Comparison of ENCODE assay signal across 27 cellular contexts in the genomic region with DNA sequence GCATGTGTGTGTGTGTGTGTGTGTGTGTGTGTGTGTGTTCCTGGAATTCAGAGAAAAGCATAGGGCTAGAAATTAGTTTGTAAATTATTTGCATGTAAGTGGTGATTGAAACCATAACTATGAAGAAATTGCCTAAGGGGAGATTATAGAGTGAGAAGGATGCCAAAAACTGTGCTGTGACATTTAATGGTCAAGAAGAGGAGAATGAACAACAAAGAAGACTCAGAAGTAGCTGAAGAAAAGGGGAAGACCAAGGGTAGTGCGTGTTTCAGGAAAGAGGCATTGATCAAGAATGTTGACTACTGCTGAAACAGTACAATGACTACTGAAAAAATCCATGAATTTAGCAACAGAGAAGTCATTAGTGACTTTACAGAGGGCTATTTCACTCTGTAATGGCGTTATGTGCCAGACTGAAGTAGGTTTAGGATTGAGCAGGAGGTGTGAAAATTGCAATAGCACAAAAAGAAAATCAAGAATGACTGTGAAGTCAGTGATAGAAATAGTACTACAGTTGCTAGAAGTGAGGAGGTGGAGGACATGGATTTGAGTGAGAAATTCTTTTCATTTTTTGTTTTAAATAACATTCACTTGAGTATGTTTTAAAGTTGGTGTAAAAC. TPM values are rescaled to one million over a fixed set of nuclear protein-coding genes. Genes with fewer than 3 reads are reported as not detected.
A peak's percentile ranks its signal among the peaks of the same experiment; 100 is the strongest.
DNase-seq lines count a peak whose midpoint lies in the region; ATAC-seq, FAIRE-seq and TF ChIP-seq lines count a peak whose summit lies in the region.
"Had no signal": no experiment of that assay in that cellular context is flagged by ENCODE, and none has a peak within 500 bp of the region (broad histone marks: within the 10 kb centered on the region; RNA-seq: fewer than 3 reads in every experiment).

No MANE protein-coding gene starts in this region.

- 0 out of 2 replicates have a peak overlapping the region, but pooled peaks have one; percentile 8 for H2AFZ ChIP-seq in H1 (ENCODE audit: low read length)

- 70% methylated on average over 2 of the region's 2 CpGs; no CpG with 5 or more reads in 1 of the 2 experiments for WGBS in H1 (ENCODE audit: extremely low coverage in 1 of 2, insufficient coverage in 1 of 2, insufficient read length in 1 of 2, insufficient replicate concordance in 2 of 2, low coverage in 1 of 2, low lambda C conversion rate in 2 of 2, missing lambda C conversion rate in 1 of 2), 2 experiments

- H3K18ac ChIP-seq in H1 (ENCODE audit: extremely low read depth, low read length) = no peak overlapping the region

- no peak overlapping the region for H4K91ac ChIP-seq in H1 (replicated peaks; ENCODE audit: insufficient read length, low read length)

- no peak overlapping the region for H3K4ac ChIP-seq in H1 (replicated peaks; ENCODE audit: insufficient read length, low read depth, low read length)

- peak in 1 of 2 donors; percentile 68 for ATAC-seq in natural killer cell treated with Interleukin-12 subunit alpha and Interleukin-12 subunit beta and Interleukin-15 and Interleukin-18, amount 100 ng/mL, for 72 hours
- ATAC-seq in natural killer cell (no peak), mucosa of descending colon (no peak)
- ATAC-seq: CD8-positive, alpha-beta T cell; HCT116; T-cell had no signal

- no peak overlapping the region for H2AK5ac ChIP-seq in H1 (ENCODE audit: low read depth, low read length)

- no peak overlapping the region for H2BK12ac ChIP-seq in H1 (ENCODE audit: low read depth, low read length)

- no peak overlapping the region for H2BK5ac ChIP-seq in H1 (ENCODE audit: low read depth, low read length)

- no peaks in the 10 kb centered on the region for H3K27me3 ChIP-seq in H1 (replicated peaks in 1 of 4; ENCODE audit: control insufficient read depth in 3 of 4, extremely low read depth in 1 of 4, insufficient read depth in 3 of 4, low read length in 3 of 4)

- no peak for TF ChIP-seq RAD21 in H1 (IDR thresholded peaks at IDR 0.05 in 1 of 2, conservative IDR thresholded peaks at IDR 0.05 in 1 of 2; ENCODE audit: low read depth in 2 of 2, low read length in 2 of 2)

- no peaks in the 10 kb centered on the region for H3K79me1 ChIP-seq in H1 (ENCODE audit: low read depth, low read length)

- POLR2A ChIA-PET in H1 (lab: Charles Lee; ENCODE audit: partially characterized antibody) = no interaction called here

- H3K27ac Mint-ChIP-seq in natural killer cell treated with Interleukin-12 subunit alpha and Interleukin-12 subunit beta and Interleukin-15 and Interleukin-18, amount 100 ng/mL, for 72 hours = peak overlapping the region in 1 of 2 donors; percentile 5
- no peak overlapping the region for H3K27ac Mint-ChIP-seq in natural killer cell
- no peak overlapping the region for H3K27ac Mint-ChIP-seq in activated CD4-positive, alpha-beta T cell treated with anti-CD3 and anti-CD28 coated beads, Interleukin-2, amount 10 ng/mL, durations not matched to agents 24 days and 14 days
- H3K27ac Mint-ChIP-seq: CD8-positive, alpha-beta T cell; T-cell; T-helper 2 cell treated with Interferon-gamma antibody and Interleukin-4, amounts not matched to agents 5 μg/mL and 100 μg/mL, for 36 hours had no signal

- no peak overlapping the region for H3K14ac ChIP-seq in H1 (ENCODE audit: insufficient read length)

- H3K9me3 ChIP-seq in H1 (ENCODE audit: insufficient read depth in 2 of 2, low read depth in 1 of 2, low read length in 1 of 2) = peaks cover 3 to 4% of the 10 kb centered on the region in 2 experiments; a peak in 3 of 4 replicates
- H3K9me3 ChIP-seq in mucosa of descending colon = peaks cover 1% of the 10 kb centered on the region

- H2BK20ac ChIP-seq in H1 (ENCODE audit: low read length) = no peak overlapping the region

- no peak overlapping the region for H3K9ac ChIP-seq in H1 (replicated peaks in 1 of 4; ENCODE audit: extremely low read depth in 1 of 4, low read depth in 3 of 4, low read length in 3 of 4)

- no peak overlapping the region for H3K4me2 ChIP-seq in H1 (ENCODE audit: insufficient read depth in 1 of 2, low read depth in 2 of 2, low read length in 2 of 2)

- no peak overlapping the region for H3K23ac ChIP-seq in H1 (ENCODE audit: insufficient read length)

- H3K27ac ChIP-seq in H1 (ENCODE audit: low read depth, low read length) = no peak overlapping the region

- no peaks in the 10 kb centered on the region for H3K79me2 ChIP-seq in H1 (ENCODE audit: control insufficient read depth in 1 of 2, insufficient read depth in 2 of 2, low read length in 2 of 2)

- no peak overlapping the region for H4K8ac ChIP-seq in H1 (ENCODE audit: extremely low read depth, insufficient read depth, low read length)

- H3K56ac ChIP-seq in H1 (replicated peaks; ENCODE audit: insufficient read length, low read depth, low read length) = peak overlapping the region; percentile 37

- no peak for TF ChIP-seq EP300 in H1 (IDR thresholded peaks at IDR 0.05; ENCODE audit: borderline replicate concordance in 1 of 2, low read depth in 2 of 2, low read length in 2 of 2)

- CTCF ChIA-PET in H1 (lab: Charles Lee; ENCODE audit: partially characterized antibody) = interaction anchor here (0.9 to 1.1 kb wide), 2 partner anchors 9 to 50 kb away, joined by 3 read pairs; no protein-coding TSS in a partner anchor

- no peak for FAIRE-seq in H1 (lab: Jason Lieb, UNC)

- TF ChIP-seq POLR2A in H1 (IDR thresholded peaks at IDR 0.05; ENCODE audit: control extremely low read depth in 1 of 2, low read depth in 2 of 2, low read length in 2 of 2) = no peak

- no peaks in the 10 kb centered on the region for H4K20me1 ChIP-seq in H1 (replicated peaks in 1 of 2; ENCODE audit: control insufficient read depth in 1 of 2, insufficient read depth in 2 of 2, low read length in 2 of 2)

- no peak overlapping the region for H2BK120ac ChIP-seq in H1 (replicated peaks; ENCODE audit: low read depth, low read length)

- peak overlapping the region; percentile 1 for H3K4me3 Mint-ChIP-seq in natural killer cell treated with Interleukin-12 subunit alpha and Interleukin-12 subunit beta and Interleukin-15 and Interleukin-18, amount 100 ng/mL, for 72 hours
- H3K4me3 Mint-ChIP-seq in natural killer cell = no peak overlapping the region
- H3K4me3 Mint-ChIP-seq in activated CD4-positive, alpha-beta T cell treated with anti-CD3 and anti-CD28 coated beads, Interleukin-2, amount 10 ng/mL, durations not matched to agents 24 days and 14 days = no peak overlapping the region
- H3K4me3 Mint-ChIP-seq: CD8-positive, alpha-beta T cell; T-cell; T-helper 2 cell treated with Interferon-gamma antibody and Interleukin-4, amounts not matched to agents 5 μg/mL and 100 μg/mL, for 36 hours had no signal

- no peak overlapping the region for H2BK15ac ChIP-seq in H1 (ENCODE audit: low read length)

- no peaks in the 10 kb centered on the region for H3K36me3 ChIP-seq in H1 (ENCODE audit: control insufficient read depth in 2 of 4, insufficient read depth in 4 of 4, low read length in 3 of 4)
- H3K36me3 ChIP-seq in mucosa of descending colon (ENCODE audit: low read depth) = no peaks in the 10 kb centered on the region

- intact Hi-C loops in natural killer cell (cut with micrococcal nuclease) (no loop called here), mucosa of descending colon (cut with DNase I, micrococcal nuclease) (no loop called here)
- intact Hi-C loops in activated CD4-positive, alpha-beta T cell treated with anti-CD3 and anti-CD28 coated beads, Interleukin-2, amount 10 ng/mL, durations not matched to agents 24 days and 14 days (cut with micrococcal nuclease) = no loop called here

- H3K9me3 Mint-ChIP-seq in natural killer cell treated with Interleukin-12 subunit alpha and Interleukin-12 subunit beta and Interleukin-15 and Interleukin-18, amount 100 ng/mL, for 72 hours = no peaks in the 10 kb centered on the region
- H3K9me3 Mint-ChIP-seq in natural killer cell = no peaks in the 10 kb centered on the region
- peaks cover 13% of the 10 kb centered on the region for H3K9me3 Mint-ChIP-seq in activated CD4-positive, alpha-beta T cell treated with anti-CD3 and anti-CD28 coated beads, Interleukin-2, amount 10 ng/mL, durations not matched to agents 24 days and 14 days

- no peak overlapping the region for H3K4me3 ChIP-seq in H1 (ENCODE audit: extremely low read depth in 1 of 4, insufficient read depth in 2 of 4, low read depth in 3 of 4, low read length in 4 of 4)
- no peak overlapping the region for H3K4me3 ChIP-seq in mucosa of descending colon

- H4K5ac ChIP-seq in H1 (ENCODE audit: insufficient read length, low read depth, low read length) = no peak overlapping the region

- no peaks in the 10 kb centered on the region for H3K36me3 Mint-ChIP-seq in natural killer cell treated with Interleukin-12 subunit alpha and Interleukin-12 subunit beta and Interleukin-15 and Interleukin-18, amount 100 ng/mL, for 72 hours
- no peaks in the 10 kb centered on the region for H3K36me3 Mint-ChIP-seq in natural killer cell
- H3K36me3 Mint-ChIP-seq in activated CD4-positive, alpha-beta T cell treated with anti-CD3 and anti-CD28 coated beads, Interleukin-2, amount 10 ng/mL, durations not matched to agents 24 days and 14 days (ENCODE audit: low read depth) = no peaks in the 10 kb centered on the region
- H3K36me3 Mint-ChIP-seq: CD8-positive, alpha-beta T cell; T-cell had no signal

- no peak for DNase-seq in natural killer cell treated with Interleukin-12 subunit alpha and Interleukin-12 subunit beta and Interleukin-15 and Interleukin-18, amount 100 ng/mL, for 72 hours (ENCODE audit: low spot score)
- DNase-seq in natural killer cell = no peak
- peak; percentile 29 for DNase-seq in NOMO-1 treated with dmso at 0.1 percent for 144 hours (lab: John Stamatoyannopoulos, UW; ENCODE audit: unreplicated experiment)
- no peak for DNase-seq in H1 (ENCODE audit: low read depth in 1 of 2, low spot score in 2 of 2)
- no peak for DNase-seq in NCI-H345 treated with DMSO at 0.1 percent for 48 hours (lab: John Stamatoyannopoulos, UW; ENCODE audit: unreplicated experiment)
- DNase-seq in mucosa of descending colon = no peak
- no peak for DNase-seq in NCI-H82 treated with DMSO at 0.1 percent for 48 hours (lab: John Stamatoyannopoulos, UW; ENCODE audit: unreplicated experiment)
- no peak for DNase-seq in activated CD4-positive, alpha-beta T cell treated with anti-CD3 and anti-CD28 coated beads, Interleukin-2, amount 10 ng/mL, durations not matched to agents 24 days and 14 days
- DNase-seq: 8988T; AML-193; C1 segment of cervical spinal cord; Calu3; CD8-positive, alpha-beta T cell; GOT3; Karpas-422; NCI-H1092; NCI-H1436; NCI-H187 treated with DMSO at 0.1 percent for 48 hours; NCI-H2107; NCI-H345; NCI-H524 treated with DMSO at 0.1 percent for 48 hours; NCI-H82; T-cell had no signal

- no peaks in the 10 kb centered on the region; a peak in 1 of 7 replicates for H3K4me1 ChIP-seq in H1 (replicated peaks in 1 of 4; ENCODE audit: control insufficient read depth in 3 of 4, insufficient read depth in 4 of 4, low read length in 3 of 4)
- no peaks in the 10 kb centered on the region for H3K4me1 ChIP-seq in mucosa of descending colon (ENCODE audit: low read depth)

- H3K27me3 Mint-ChIP-seq in natural killer cell treated with Interleukin-12 subunit alpha and Interleukin-12 subunit beta and Interleukin-15 and Interleukin-18, amount 100 ng/mL, for 72 hours = peaks cover 27 to 34% of the 10 kb centered on the region in 2 donors
- peaks cover 17 to 27% of the 10 kb centered on the region in 2 donors for H3K27me3 Mint-ChIP-seq in natural killer cell (ENCODE audit: low read depth in 2 of 2)
- peaks cover 40% of the 10 kb centered on the region for H3K27me3 Mint-ChIP-seq in activated CD4-positive, alpha-beta T cell treated with anti-CD3 and anti-CD28 coated beads, Interleukin-2, amount 10 ng/mL, durations not matched to agents 24 days and 14 days

- no peaks in the 10 kb centered on the region for H3K23me2 ChIP-seq in H1 (ENCODE audit: low read depth, low read length)

- H3K4me1 Mint-ChIP-seq in natural killer cell treated with Interleukin-12 subunit alpha and Interleukin-12 subunit beta and Interleukin-15 and Interleukin-18, amount 100 ng/mL, for 72 hours (ENCODE audit: low read depth in 2 of 2) = peaks cover 3 to 10% of the 10 kb centered on the region in 2 donors
- H3K4me1 Mint-ChIP-seq in natural killer cell = no peaks in the 10 kb centered on the region
- H3K4me1 Mint-ChIP-seq in activated CD4-positive, alpha-beta T cell treated with anti-CD3 and anti-CD28 coated beads, Interleukin-2, amount 10 ng/mL, durations not matched to agents 24 days and 14 days = no peaks in the 10 kb centered on the region
- H3K4me1 Mint-ChIP-seq: T-cell had no signal

- no peak for TF ChIP-seq CTCF in natural killer cell (IDR thresholded peaks at IDR 0.05)
- TF ChIP-seq CTCF in H1 (IDR thresholded peaks at IDR 0.05; ENCODE audit: control extremely low read depth in 1 of 3, insufficient read depth in 1 of 3, low read depth in 1 of 3, low read length in 3 of 3) = no peak
- TF ChIP-seq CTCF in mucosa of descending colon (IDR thresholded peaks at IDR 0.05) = no peak

RNA-seq across cellular contexts. Expression of a gene that starts 28.9 kb away (rescaled TPM):
- total RNA-seq in natural killer cell treated with Interleukin-12 subunit alpha and Interleukin-12 subunit beta and Interleukin-15 and Interleukin-18, amount 100 ng/mL, for 72 hours = 10 to 100 TPM; 30.7 to 45.6 TPM
- total RNA-seq in natural killer cell (10 to 100 TPM; 49.2 to 62.4 (median 49.9) TPM), mucosa of descending colon (10 to 100 TPM; 16.9 to 27.6 (median 22.8) TPM)
- total RNA-seq in H1 (2021; fragmentation: NEBNext Ultra II Directional; extraction: Animal tissue kit (Norgen Biotek cat#: 25700)) = not detected in 2 replicates
- not detected in 2 replicates for polyA plus RNA-seq in H1 (2011; rRNA removed)
- not detected for polyA plus RNA-seq in H1 (2011; cell fraction: cytosol; rRNA removed)
- polyA plus RNA-seq in H1 (2011; cell fraction: nucleus; rRNA removed) = not detected
- not detected in 4 replicates for polyA plus RNA-seq in H1 (2012, experiment 1 of 2)
- polyA plus RNA-seq in H1 (2012, experiment 2 of 2) = not detected
- polyA plus RNA-seq in H1 (2013, experiment 1 of 2) = not detected
- not detected for polyA plus RNA-seq in H1 (2013, experiment 2 of 2)
- not detected in 2 replicates for polyA minus RNA-seq in H1 (2011; rRNA and poly(A)+ RNA removed)
- polyA minus RNA-seq in H1 (2011; cell fraction: cytosol; rRNA and poly(A)+ RNA removed) = not detected
- polyA minus RNA-seq in H1 (2011; cell fraction: nucleus; rRNA and poly(A)+ RNA removed) = not detected
- 15.8 and 16.4 TPM in 2 replicates for total RNA-seq in activated CD4-positive, alpha-beta T cell treated with anti-CD3 and anti-CD28 coated beads, Interleukin-2, amount 10 ng/mL, durations not matched to agents 24 days and 14 days

RNA-seq across cellular contexts. Expression of a gene that starts 49.2 kb away (rescaled TPM):
- not detected for total RNA-seq in natural killer cell treated with Interleukin-12 subunit alpha and Interleukin-12 subunit beta and Interleukin-15 and Interleukin-18, amount 100 ng/mL, for 72 hours
- total RNA-seq in natural killer cell = not detected
- total RNA-seq in H1 (2021; fragmentation: NEBNext Ultra II Directional; extraction: Animal tissue kit (Norgen Biotek cat#: 25700)) = not detected in 2 replicates
- not detected in 2 replicates for polyA plus RNA-seq in H1 (2011; rRNA removed)
- polyA plus RNA-seq in H1 (2011; cell fraction: cytosol; rRNA removed) = not detected
- polyA plus RNA-seq in H1 (2011; cell fraction: nucleus; rRNA removed) = not detected
- not detected in 4 replicates for polyA plus RNA-seq in H1 (2012, experiment 1 of 2)
- not detected for polyA plus RNA-seq in H1 (2012, experiment 2 of 2)
- not detected for polyA plus RNA-seq in H1 (2013, experiment 1 of 2)
- polyA plus RNA-seq in H1 (2013, experiment 2 of 2) = not detected
- polyA minus RNA-seq in H1 (2011; rRNA and poly(A)+ RNA removed) = not detected in 2 replicates
- polyA minus RNA-seq in H1 (2011; cell fraction: cytosol; rRNA and poly(A)+ RNA removed) = not detected
- not detected for polyA minus RNA-seq in H1 (2011; cell fraction: nucleus; rRNA and poly(A)+ RNA removed)
- 100 to 1,000 TPM in 1 of 3 donors, 10 to 100 TPM in 2; 24.2 to 106 (median 70.6) TPM for total RNA-seq in mucosa of descending colon
- not detected in 2 replicates for total RNA-seq in activated CD4-positive, alpha-beta T cell treated with anti-CD3 and anti-CD28 coated beads, Interleukin-2, amount 10 ng/mL, durations not matched to agents 24 days and 14 days
- total RNA-seq: Calu3; CD8-positive, alpha-beta T cell; Daoy; MCF 10A had no signal

RNA-seq across cellular contexts. Expression of a gene that starts 55.1 kb away (rescaled TPM):
- total RNA-seq in natural killer cell treated with Interleukin-12 subunit alpha and Interleukin-12 subunit beta and Interleukin-15 and Interleukin-18, amount 100 ng/mL, for 72 hours = 10 to 100 TPM; 19.2 to 30.9 TPM
- total RNA-seq in natural killer cell (10 to 100 TPM; 29.0 to 32.8 (median 31.7) TPM), mucosa of descending colon (10 to 100 TPM; 24.6 to 42.4 (median 30.2) TPM)
- total RNA-seq in H1 (2021; fragmentation: NEBNext Ultra II Directional; extraction: Animal tissue kit (Norgen Biotek cat#: 25700)) = 8.8 and 9.3 TPM in 2 replicates
- 1.9 and 3.7 TPM in 2 replicates for polyA plus RNA-seq in H1 (2011; rRNA removed)
- 4.2 TPM for polyA plus RNA-seq in H1 (2011; cell fraction: cytosol; rRNA removed)
- polyA plus RNA-seq in H1 (2011; cell fraction: nucleus; rRNA removed) = 5.9 TPM
- polyA plus RNA-seq in H1 (2012, experiment 1 of 2) = 3.6 to 7.2 TPM (median 4.5 TPM) in 4 replicates
- polyA plus RNA-seq in H1 (2012, experiment 2 of 2) = 0.31 TPM
- 4.7 TPM for polyA plus RNA-seq in H1 (2013, experiment 1 of 2)
- 4.5 TPM for polyA plus RNA-seq in H1 (2013, experiment 2 of 2)
- 18.1 and 39.1 TPM in 2 replicates for polyA minus RNA-seq in H1 (2011; rRNA and poly(A)+ RNA removed)
- polyA minus RNA-seq in H1 (2011; cell fraction: cytosol; rRNA and poly(A)+ RNA removed) = 9.3 TPM
- polyA minus RNA-seq in H1 (2011; cell fraction: nucleus; rRNA and poly(A)+ RNA removed) = 43.2 TPM
- 14.7 and 17.1 TPM in 2 replicates for total RNA-seq in activated CD4-positive, alpha-beta T cell treated with anti-CD3 and anti-CD28 coated beads, Interleukin-2, amount 10 ng/mL, durations not matched to agents 24 days and 14 days

RNA-seq across cellular contexts. Expression of a gene that starts 59.3 kb away (rescaled TPM):
- total RNA-seq in natural killer cell treated with Interleukin-12 subunit alpha and Interleukin-12 subunit beta and Interleukin-15 and Interleukin-18, amount 100 ng/mL, for 72 hours = 10 to 100 TPM; 15.3 to 27.3 TPM
- 10 to 100 TPM; 52.3 to 70.0 (median 56.9) TPM for total RNA-seq in natural killer cell
- total RNA-seq in H1 (2021; fragmentation: NEBNext Ultra II Directional; extraction: Animal tissue kit (Norgen Biotek cat#: 25700)) = 0.04 TPM in 1 of 2 replicates, not detected in the other
- polyA plus RNA-seq in H1 (2011; rRNA removed) = 0.02 TPM in 1 of 2 replicates, not detected in the other
- polyA plus RNA-seq in H1 (2011; cell fraction: cytosol; rRNA removed) = not detected
- polyA plus RNA-seq in H1 (2011; cell fraction: nucleus; rRNA removed) = not detected
- polyA plus RNA-seq in H1 (2012, experiment 1 of 2) = 0.03 to 0.06 TPM (median 0.03 TPM) in 3 of 4 replicates, not detected in the other
- not detected for polyA plus RNA-seq in H1 (2012, experiment 2 of 2)
- 0.04 TPM for polyA plus RNA-seq in H1 (2013, experiment 1 of 2)
- 0.02 TPM for polyA plus RNA-seq in H1 (2013, experiment 2 of 2)
- polyA minus RNA-seq in H1 (2011; rRNA and poly(A)+ RNA removed) = 0.05 TPM in 1 of 2 replicates, not detected in the other
- polyA minus RNA-seq in H1 (2011; cell fraction: cytosol; rRNA and poly(A)+ RNA removed) = not detected
- not detected for polyA minus RNA-seq in H1 (2011; cell fraction: nucleus; rRNA and poly(A)+ RNA removed)
- total RNA-seq in mucosa of descending colon = 10 to 100 TPM; 22.6 to 41.8 (median 33.1) TPM
- total RNA-seq in activated CD4-positive, alpha-beta T cell treated with anti-CD3 and anti-CD28 coated beads, Interleukin-2, amount 10 ng/mL, durations not matched to agents 24 days and 14 days = 8.6 and 9.4 TPM in 2 replicates

Comparison
In these comparisons a context has a peak if more than half of its experiments do, and no peak if none do; other contexts are left out.
1. RNA of a gene that starts 28.9 kb away (total RNA-seq): 49.2 to 62.4 TPM in natural killer cell, 30.7 to 45.6 TPM in natural killer cell treated with Interleukin-12 subunit alpha and Interleukin-12 subunit beta and Interleukin-15 and Interleukin-18, amount 100 ng/mL, for 72 hours, 16.9 to 27.6 TPM in mucosa of descending colon and 15.8 to 16.4 TPM in activated CD4-positive, alpha-beta T cell treated with anti-CD3 and anti-CD28 coated beads, Interleukin-2, amount 10 ng/mL, durations not matched to agents 24 days and 14 days; not detected in H1; every median in the first group is over 10 times any median in the second.
2. RNA of a gene that starts 49.2 kb away (total RNA-seq): 24.2 to 106 TPM in mucosa of descending colon; not detected in natural killer cell treated with Interleukin-12 subunit alpha and Interleukin-12 subunit beta and Interleukin-15 and Interleukin-18, amount 100 ng/mL, for 72 hours, not detected in natural killer cell, not detected in H1 and not detected in activated CD4-positive, alpha-beta T cell treated with anti-CD3 and anti-CD28 coated beads, Interleukin-2, amount 10 ng/mL, durations not matched to agents 24 days and 14 days; every median in the first group is over 10 times any median in the second.